Comparison of ENCODE assay signal across 9 cellular contexts in the genomic region with DNA sequence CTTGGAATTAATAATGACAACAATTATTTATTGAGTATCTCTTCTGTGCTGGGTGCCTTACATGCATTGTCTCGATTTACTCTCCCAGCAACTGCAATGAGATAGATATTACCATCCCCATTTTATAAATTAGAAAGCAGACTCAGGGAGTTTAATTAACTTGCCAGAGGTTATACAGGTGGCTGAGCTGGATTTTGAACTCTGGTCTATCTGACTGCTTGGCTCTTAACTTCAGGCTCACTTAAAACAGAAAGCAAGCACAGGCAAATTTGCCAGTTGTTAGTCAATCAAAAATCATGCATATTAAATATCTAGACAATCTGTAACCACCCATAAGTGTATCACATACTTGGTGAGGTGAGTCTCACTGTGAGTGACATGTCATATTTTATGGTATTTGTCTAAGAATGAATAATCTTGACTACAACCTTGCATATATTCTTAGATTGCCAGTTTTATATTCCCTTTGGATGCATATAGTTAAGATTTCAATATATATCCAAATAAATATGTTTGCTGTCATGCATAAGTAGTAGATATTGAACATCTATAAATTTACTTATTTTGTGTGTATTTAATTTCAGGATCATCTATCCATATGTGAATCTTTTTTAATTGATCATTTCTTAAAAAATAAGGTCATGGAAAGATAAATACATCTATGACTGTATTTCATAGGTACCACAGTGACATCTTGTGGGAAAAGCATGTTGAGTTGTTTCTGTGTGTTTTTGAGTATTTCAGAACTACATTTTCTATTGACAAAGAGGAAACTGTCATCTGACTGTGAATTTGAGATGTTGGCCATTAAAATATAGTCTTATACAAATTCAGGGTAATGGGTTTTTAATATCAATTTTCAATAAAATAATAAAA.
DNase-seq lines count a peak whose midpoint lies in the region; ATAC-seq and TF ChIP-seq lines count a peak whose summit lies in the region.
"Had no signal": no experiment of that assay in that cellular context is flagged by ENCODE, and none has a peak within 500 bp of the region (broad histone marks: within the 10 kb centered on the region; RNA-seq: fewer than 3 reads in every experiment).

No MANE protein-coding gene starts in this region.

- no peaks in the 10 kb centered on the region for H3K4me1 Mint-ChIP-seq in stimulated activated effector memory CD8-positive, alpha-beta T cell treated with anti-CD3 and anti-CD28 coated beads, Interleukin-12 subunit alpha, Interleukin-12 subunit beta, amount 100 ng/mL, for 72 hours
- no peaks in the 10 kb centered on the region for H3K4me1 Mint-ChIP-seq in natural killer cell

- peaks cover 4 to 8% of the 10 kb centered on the region in 2 donors for H3K27me3 Mint-ChIP-seq in natural killer cell (ENCODE audit: low read depth in 2 of 2)

- no peaks in the 10 kb centered on the region for H3K79me2 ChIP-seq in GM23248 (ENCODE audit: insufficient read depth)
- H3K79me2 ChIP-seq in neural cell (replicated peaks; ENCODE audit: insufficient read depth, low read length): no peaks in the 10 kb centered on the region

- H4K20me1 ChIP-seq in GM23248 (ENCODE audit: insufficient read depth) (no peaks in the 10 kb centered on the region), neural cell (ENCODE audit: insufficient read depth) (no peaks in the 10 kb centered on the region)

- no peak overlapping the region for H3K4me3 Mint-ChIP-seq in stimulated activated effector memory CD8-positive, alpha-beta T cell treated with anti-CD3 and anti-CD28 coated beads, Interleukin-12 subunit alpha, Interleukin-12 subunit beta, amount 100 ng/mL, for 72 hours
- H3K4me3 Mint-ChIP-seq in natural killer cell: no peak overlapping the region

- no peak for TF ChIP-seq EP300 in neural cell (conservative IDR thresholded peaks at IDR 0.05; ENCODE audit: poor library complexity, severe bottlenecking)

- intact Hi-C loops in adrenal gland (cut with DNase I): loop anchor here (5.0 to 10.0 kb wide), 3 partner anchors 107 to 360 kb away; no protein-coding TSS in a partner anchor
- intact Hi-C loops in natural killer cell (cut with micrococcal nuclease): loop anchor here (5.0 kb wide), 1 partner anchor 1432 kb away; no protein-coding TSS in a partner anchor

- H3F3A ChIP-seq in GM23248 (ENCODE audit: insufficient read depth) (no peaks in the 10 kb centered on the region), neural cell (ENCODE audit: insufficient read depth, low read length, poor library complexity, severe bottlenecking) (no peaks in the 10 kb centered on the region)

- peak; percentile 88 for TF ChIP-seq RAD21 in neural cell (conservative IDR thresholded peaks at IDR 0.05)

- DNase-seq in GM23248 (peak; percentile 21), NCI-H345 (lab: John Stamatoyannopoulos, UW) (peak; percentile 41), dermis microvascular lymphatic vessel endothelial cell (ENCODE audit: low read depth in 2 of 2) (peak; percentile 26 to 56), adrenal gland (no peak), natural killer cell (no peak)
- DNase-seq in stimulated activated effector memory CD8-positive, alpha-beta T cell treated with anti-CD3 and anti-CD28 coated beads, Interleukin-12 subunit alpha, Interleukin-12 subunit beta, amount 100 ng/mL, for 72 hours (ENCODE audit: low spot score in 2 of 2): no peak

- H2AFZ ChIP-seq in GM23248: no peak overlapping the region
- no peak overlapping the region for H2AFZ ChIP-seq in neural cell (ENCODE audit: low read depth, low read length)

- TF ChIP-seq POLR2A in adrenal gland (IDR thresholded peaks at IDR 0.05): no peak

- no peaks in the 10 kb centered on the region for H3K36me3 Mint-ChIP-seq in stimulated activated effector memory CD8-positive, alpha-beta T cell treated with anti-CD3 and anti-CD28 coated beads, Interleukin-12 subunit alpha, Interleukin-12 subunit beta, amount 100 ng/mL, for 72 hours
- no peaks in the 10 kb centered on the region for H3K36me3 Mint-ChIP-seq in natural killer cell

- ATAC-seq in HG03196 (IDR thresholded peaks at IDR 0.05; ENCODE audit: unreplicated experiment): no peak
- no peak for ATAC-seq in stimulated activated effector memory CD8-positive, alpha-beta T cell treated with anti-CD3 and anti-CD28 coated beads, Interleukin-12 subunit alpha, Interleukin-12 subunit beta, amount 100 ng/mL, for 72 hours
- no peak for ATAC-seq in natural killer cell

- TF ChIP-seq CTCF in neural cell (IDR thresholded peaks at IDR 0.05; ENCODE audit: poor library complexity, severe bottlenecking): peak; percentile 83
- peak in 1 of 6 experiments; percentile 27 for TF ChIP-seq CTCF in adrenal gland (IDR thresholded peaks at IDR 0.05)
- no peak for TF ChIP-seq CTCF in natural killer cell (IDR thresholded peaks at IDR 0.05)

- H3K9me3 ChIP-seq in GM23248 (ENCODE audit: low read depth) (no peaks in the 10 kb centered on the region), neural cell (ENCODE audit: low read length) (no peaks in the 10 kb centered on the region), adrenal gland (replicated peaks in 1 of 3) (no peaks in the 10 kb centered on the region)
- H3K9me3 ChIP-seq: prostate gland had no signal

- in situ Hi-C loops in GM23248 (cut with MboI): loop anchor here (5.0 kb wide), 1 partner anchor 357 kb away; no protein-coding TSS in a partner anchor

- H3K36me3 ChIP-seq in GM23248 (ENCODE audit: low read depth) (no peaks in the 10 kb centered on the region), neural cell (ENCODE audit: insufficient read depth, low read length) (no peaks in the 10 kb centered on the region), adrenal gland (replicated peaks in 1 of 2) (no peaks in the 10 kb centered on the region)
- H3K36me3 ChIP-seq: prostate gland had no signal

- H3K4me1 ChIP-seq in GM23248 (ENCODE audit: insufficient read depth): no peaks in the 10 kb centered on the region
- H3K4me1 ChIP-seq in adrenal gland (replicated peaks in 1 of 2): no peaks in the 10 kb centered on the region
- H3K4me1 ChIP-seq: prostate gland had no signal

- H3K4me2 ChIP-seq in GM23248 (ENCODE audit: unreplicated experiment) (no peak overlapping the region), neural cell (ENCODE audit: low read length) (no peak overlapping the region)

- H3K9ac ChIP-seq in GM23248: no peak overlapping the region
- no peak overlapping the region for H3K9ac ChIP-seq in neural cell (ENCODE audit: low read length)

- 48 to 51% methylated on average over 1 of the region's 1 CpG for WGBS in GM23248 (ENCODE audit: low coverage in 1 of 2, low lambda C conversion rate in 2 of 2, missing lambda C conversion rate in 2 of 2), 2 experiments
- 50 to 84% (median 74%) methylated on average over 1 of the region's 1 CpG for WGBS in adrenal gland, 4 donors

- H3K9me3 Mint-ChIP-seq in stimulated activated effector memory CD8-positive, alpha-beta T cell treated with anti-CD3 and anti-CD28 coated beads, Interleukin-12 subunit alpha, Interleukin-12 subunit beta, amount 100 ng/mL, for 72 hours: peaks cover 2% of the 10 kb centered on the region
- H3K9me3 Mint-ChIP-seq in natural killer cell: no peaks in the 10 kb centered on the region

- H3K27ac ChIP-seq in GM23248 (no peak overlapping the region), neural cell (ENCODE audit: low read length) (no peak overlapping the region), adrenal gland (no peak overlapping the region)
- H3K27ac ChIP-seq: prostate gland had no signal

- H3K9me2 ChIP-seq in GM23248 (ENCODE audit: insufficient read depth) (no peaks in the 10 kb centered on the region), neural cell (ENCODE audit: insufficient read depth, low read length) (no peaks in the 10 kb centered on the region)

- H3K27me3 ChIP-seq in GM23248 (replicated peaks; ENCODE audit: insufficient read depth) (peaks cover 21% of the 10 kb centered on the region; the same call in 1 of the 2 replicates), neural cell (ENCODE audit: insufficient read depth, low read depth, low read length) (no peaks in the 10 kb centered on the region), adrenal gland (no peaks in the 10 kb centered on the region)

- H3K4me3 ChIP-seq in GM23248 (no peak overlapping the region), neural cell (ENCODE audit: low read length) (no peak overlapping the region), adrenal gland (no peak overlapping the region)
- H3K4me3 ChIP-seq: prostate gland had no signal

- H3K27ac Mint-ChIP-seq in stimulated activated effector memory CD8-positive, alpha-beta T cell treated with anti-CD3 and anti-CD28 coated beads, Interleukin-12 subunit alpha, Interleukin-12 subunit beta, amount 100 ng/mL, for 72 hours: no peak overlapping the region
- no peak overlapping the region for H3K27ac Mint-ChIP-seq in natural killer cell

TF ChIP-seq in neural cell, 6 proteins besides CTCF, POLR2A, EP300 and RAD21:
- no peak for TF ChIP-seq POLR2AphosphoS5 (IDR thresholded peaks at IDR 0.05)
- TF ChIP-seq SMC3 (conservative IDR thresholded peaks at IDR 0.05; ENCODE audit: poor library complexity): peak; percentile 86

Comparison
In these comparisons a context has a peak if more than half of its experiments do, and no peak if none do; other contexts are left out.
1. DNase-seq: peak in GM23248 (single experiment), NCI-H345 (single experiment) and dermis microvascular lymphatic vessel endothelial cell (2 of 2); none in stimulated activated effector memory CD8-positive, alpha-beta T cell treated with anti-CD3 and anti-CD28 coated beads, Interleukin-12 subunit alpha, Interleukin-12 subunit beta, amount 100 ng/mL, for 72 hours (0 of 2), adrenal gland (0 of 7) and natural killer cell (single experiment).